In genomic region chr10:78155722-78156121, GRCh38 we compare ENCODE assay signal across 30 cellular contexts.
DNase-seq lines count a peak whose midpoint lies in the region; ATAC-seq and TF ChIP-seq lines count a peak whose summit lies in the region.
"Had no signal": no experiment of that assay in that cellular context is flagged by ENCODE, and none has a peak within 500 bp of the region (broad histone marks: within the 10 kb centered on the region; RNA-seq: fewer than 3 reads in every experiment).

No MANE protein-coding gene starts in this region.

- H3K27ac ChIP-seq in H9 (ENCODE audit: insufficient read length, low read depth, low read length) (no peak overlapping the region), PC-9 (no peak overlapping the region)
- H3K27ac ChIP-seq: heart left ventricle, psoas muscle, SJSA1, tibial nerve had no signal

- H3K4me1 Mint-ChIP-seq in H9 (no peaks in the 10 kb centered on the region), progenitor cell of endocrine pancreas (ENCODE audit: low read depth) (no peaks in the 10 kb centered on the region)
- no peaks in the 10 kb centered on the region for H3K4me1 Mint-ChIP-seq in activated CD8-positive, alpha-beta T cell treated with anti-CD3 and anti-CD28 coated beads, Interleukin-2, amount 10 ng/mL, durations not matched to agents 7 days and 5 days (ENCODE audit: low read depth)
- H3K4me1 Mint-ChIP-seq: activated naive CD8-positive, alpha-beta T cell treated with anti-CD3 and anti-CD28 coated beads, Interleukin-2, amount 10 ng/mL, durations not matched to agents 7 days and 5 days had no signal

- no peak overlapping the region for H4K5ac ChIP-seq in H9 (ENCODE audit: insufficient read length, low read depth, low read length)

- CTCF ChIA-PET in PC-9 (lab: Charles Lee) = no interaction called here
- CTCF ChIA-PET in activated CD8-positive, alpha-beta T cell treated with anti-CD3 and anti-CD28 coated beads, Interleukin-2, amount 10 ng/mL, durations not matched to agents 7 days and 5 days (lab: Charles Lee) = interaction anchor here (1.3 to 2.0 kb wide), 2 partner anchors 107 to 109 kb away, joined by 5 to 6 read pairs; no protein-coding TSS in a partner anchor

- H3K79me2 ChIP-seq in H9 (ENCODE audit: insufficient read depth, low read length) = no peaks in the 10 kb centered on the region
- H3K79me2 ChIP-seq in PC-9 (ENCODE audit: low read depth) = no peaks in the 10 kb centered on the region

- no CpG with 5 or more reads among the region's 2 CpGs for WGBS in H9 (ENCODE audit: extremely low coverage, insufficient read length, low lambda C conversion rate)

- H2AK5ac ChIP-seq in H9 (ENCODE audit: insufficient read length, low read length) = no peak overlapping the region

- H3F3A ChIP-seq in PC-9 (ENCODE audit: insufficient read depth, low read depth) = no peaks in the 10 kb centered on the region

- ATAC-seq in activated CD8-positive, alpha-beta T cell treated with anti-CD3 and anti-CD28 coated beads, Interleukin-2, amount 10 ng/mL, durations not matched to agents 7 days and 5 days = no peak
- no peak for ATAC-seq in HG02884 (IDR thresholded peaks at IDR 0.05; ENCODE audit: unreplicated experiment)
- ATAC-seq: heart left ventricle, left ventricle myocardium superior, psoas muscle had no signal

- POLR2A ChIA-PET in PC-9 (lab: Charles Lee; ENCODE audit: unreplicated experiment) = no interaction called here
- POLR2A ChIA-PET in activated CD8-positive, alpha-beta T cell treated with anti-CD3 and anti-CD28 coated beads, Interleukin-2, amount 10 ng/mL, durations not matched to agents 7 days and 5 days (lab: Charles Lee) = no interaction called here

- no peak overlapping the region for H3K14ac ChIP-seq in H9 (ENCODE audit: insufficient read depth, low read length)

- no peak overlapping the region for H4K8ac ChIP-seq in H9 (replicated peaks; ENCODE audit: insufficient read length, low read depth, low read length)

- no peak overlapping the region for H2BK120ac ChIP-seq in H9 (ENCODE audit: low read depth, low read length, poor library complexity, severe bottlenecking)

- H3K23me2 ChIP-seq in H9 (ENCODE audit: insufficient read length, low read depth, low read length, poor library complexity, severe bottlenecking) = no peaks in the 10 kb centered on the region

- TF ChIP-seq CTCF in H9 (conservative IDR thresholded peaks at IDR 0.05) (peak; percentile 54; the same call in 2 of the 3 replicates), PC-9 (conservative IDR thresholded peaks at IDR 0.05) (peak; percentile 31; the same call in 1 of the 2 replicates), fibroblast of the aortic adventitia (IDR thresholded peaks at IDR 0.05; ENCODE audit: insufficient read depth, low read length) (peak; percentile 15), progenitor cell of endocrine pancreas (IDR thresholded peaks at IDR 0.05; ENCODE audit: unreplicated experiment) (peak; percentile 22)

- DNase-seq in H9 (no peak), PC-9 (peak in 1 of 2 experiments; percentile 32), fibroblast of the aortic adventitia (ENCODE audit: low read depth) (no peak), progenitor cell of endocrine pancreas (ENCODE audit: low spot score, unreplicated experiment) (no peak), DMS153 (lab: John Stamatoyannopoulos, UW) (no peak), NCI-H2081 (lab: John Stamatoyannopoulos, UW) (no peak)
- no peak for DNase-seq in activated CD8-positive, alpha-beta T cell treated with anti-CD3 and anti-CD28 coated beads, Interleukin-2, amount 10 ng/mL, durations not matched to agents 7 days and 5 days
- DNase-seq: activated CD4-positive, alpha-beta T cell treated with anti-CD3 and anti-CD28 coated beads for 48 hours; activated gamma-delta T cell; activated naive CD8-positive, alpha-beta T cell treated with anti-CD3 and anti-CD28 coated beads, Interleukin-2, amount 10 ng/mL, durations not matched to agents 7 days and 5 days; activated T-cell treated with anti-CD3 and anti-CD28 coated beads, Interleukin-2, amount 50 U/mL, for 1 hour; aorta; foreskin fibroblast; GDM1; heart left ventricle; KG1; kidney; left ventricle myocardium superior; NCI-H1417; NCI-H2081 treated with DMSO at 0.1 percent for 48 hours; NCI-H226; NCI-H69; occipital lobe; psoas muscle; RPMI8226; stimulated activated CD4-positive, alpha-beta T cell treated with anti-CD3 and anti-CD28 coated beads, Interleukin-4, amount 100 ng/mL, for 24 hours; T1000 had no signal

- H2BK12ac ChIP-seq in H9 (ENCODE audit: insufficient read length, low read depth, low read length) = no peak overlapping the region

- no peak overlapping the region for H2BK15ac ChIP-seq in H9 (ENCODE audit: low read depth, low read length)

- no peaks in the 10 kb centered on the region for H3K4me1 ChIP-seq in H9 (ENCODE audit: insufficient read depth, low read length)
- no peaks in the 10 kb centered on the region for H3K4me1 ChIP-seq in PC-9 (replicated peaks; ENCODE audit: insufficient read depth)
- H3K4me1 ChIP-seq: heart left ventricle, psoas muscle, SJSA1, tibial nerve had no signal

- no peak overlapping the region for H2AFZ ChIP-seq in H9 (ENCODE audit: low read length)
- no peak overlapping the region for H2AFZ ChIP-seq in PC-9

- no peaks in the 10 kb centered on the region for H3K36me3 ChIP-seq in PC-9 (ENCODE audit: low read depth)
- H3K36me3 ChIP-seq: heart left ventricle, SJSA1, tibial nerve had no signal

- H3K9me3 ChIP-seq in H9 (ENCODE audit: control insufficient read depth, low read depth, low read length) (no peaks in the 10 kb centered on the region), PC-9 (ENCODE audit: insufficient read depth, low read depth) (no peaks in the 10 kb centered on the region)
- H3K9me3 ChIP-seq: heart left ventricle, psoas muscle, SJSA1, tibial nerve had no signal

- H3K27ac Mint-ChIP-seq in H9 = no peak overlapping the region
- no peak overlapping the region for H3K27ac Mint-ChIP-seq in progenitor cell of endocrine pancreas
- no peak overlapping the region for H3K27ac Mint-ChIP-seq in activated CD8-positive, alpha-beta T cell treated with anti-CD3 and anti-CD28 coated beads, Interleukin-2, amount 10 ng/mL, durations not matched to agents 7 days and 5 days
- H3K27ac Mint-ChIP-seq: activated naive CD8-positive, alpha-beta T cell treated with anti-CD3 and anti-CD28 coated beads, Interleukin-2, amount 10 ng/mL, durations not matched to agents 7 days and 5 days had no signal

- no peak overlapping the region for H3K9ac ChIP-seq in H9 (ENCODE audit: extremely low read depth, insufficient read length, low read length)

- no peaks in the 10 kb centered on the region for H3K9me2 ChIP-seq in PC-9 (ENCODE audit: insufficient read depth)

- H3K4me3 Mint-ChIP-seq in H9 = no peak overlapping the region
- H3K4me3 Mint-ChIP-seq in progenitor cell of endocrine pancreas (ENCODE audit: low read depth) = no peak overlapping the region
- H3K4me3 Mint-ChIP-seq in activated CD8-positive, alpha-beta T cell treated with anti-CD3 and anti-CD28 coated beads, Interleukin-2, amount 10 ng/mL, durations not matched to agents 7 days and 5 days = no peak overlapping the region
- H3K4me3 Mint-ChIP-seq: activated naive CD8-positive, alpha-beta T cell treated with anti-CD3 and anti-CD28 coated beads, Interleukin-2, amount 10 ng/mL, durations not matched to agents 7 days and 5 days had no signal

- no peak overlapping the region for H2BK5ac ChIP-seq in H9 (ENCODE audit: insufficient read length, low read length)

- H3K4me3 ChIP-seq in PC-9 (no peak overlapping the region), fibroblast of the aortic adventitia (ENCODE audit: low read depth, low read length) (no peak overlapping the region)
- H3K4me3 ChIP-seq: heart left ventricle, psoas muscle, SJSA1, tibial nerve had no signal

- H3K4me2 ChIP-seq in H9 (ENCODE audit: insufficient read depth, insufficient read length, low read length) = no peak overlapping the region
- no peak overlapping the region for H3K4me2 ChIP-seq in PC-9

- no peaks in the 10 kb centered on the region; a peak in 1 of 5 replicates for H3K9me3 Mint-ChIP-seq in H9
- no peaks in the 10 kb centered on the region for H3K9me3 Mint-ChIP-seq in progenitor cell of endocrine pancreas (ENCODE audit: low read depth)
- no peaks in the 10 kb centered on the region for H3K9me3 Mint-ChIP-seq in activated CD8-positive, alpha-beta T cell treated with anti-CD3 and anti-CD28 coated beads, Interleukin-2, amount 10 ng/mL, durations not matched to agents 7 days and 5 days (ENCODE audit: insufficient read depth)
- H3K9me3 Mint-ChIP-seq: activated naive CD8-positive, alpha-beta T cell treated with anti-CD3 and anti-CD28 coated beads, Interleukin-2, amount 10 ng/mL, durations not matched to agents 7 days and 5 days had no signal

- no peak overlapping the region for H3K18ac ChIP-seq in H9 (ENCODE audit: insufficient read length, low read depth, low read length)

- no TSS peak for BruUV-seq in PC-9 (replicated peaks; lab: Mats Ljungman, UMichigan)

- no peak overlapping the region for H2BK20ac ChIP-seq in H9 (ENCODE audit: low read depth, low read length, poor library complexity, severe bottlenecking)

- H3K27me3 Mint-ChIP-seq in H9 (ENCODE audit: low read depth) (peaks cover 2% of the 10 kb centered on the region; the same call in 1 of the 2 replicates), progenitor cell of endocrine pancreas (peaks cover 8% of the 10 kb centered on the region)
- H3K27me3 Mint-ChIP-seq in activated CD8-positive, alpha-beta T cell treated with anti-CD3 and anti-CD28 coated beads, Interleukin-2, amount 10 ng/mL, durations not matched to agents 7 days and 5 days (ENCODE audit: low read depth) = peaks cover 12% of the 10 kb centered on the region

- H3K36me3 Mint-ChIP-seq in H9 (ENCODE audit: insufficient read depth in 1 of 3, low read depth in 3 of 3) (no peaks in the 10 kb centered on the region), progenitor cell of endocrine pancreas (ENCODE audit: insufficient read depth) (no peaks in the 10 kb centered on the region)
- no peaks in the 10 kb centered on the region for H3K36me3 Mint-ChIP-seq in activated CD8-positive, alpha-beta T cell treated with anti-CD3 and anti-CD28 coated beads, Interleukin-2, amount 10 ng/mL, durations not matched to agents 7 days and 5 days (ENCODE audit: low read depth)
- H3K36me3 Mint-ChIP-seq: activated naive CD8-positive, alpha-beta T cell treated with anti-CD3 and anti-CD28 coated beads, Interleukin-2, amount 10 ng/mL, durations not matched to agents 7 days and 5 days had no signal

- intact Hi-C loops in PC-9 (cut with micrococcal nuclease; ENCODE audit: unreplicated experiment) = no loop called here

- no peak overlapping the region for H3K23ac ChIP-seq in H9 (ENCODE audit: insufficient read length, low read depth, low read length)

- H3T11ph ChIP-seq in H9 (ENCODE audit: low read length) = no peak overlapping the region

- H3K56ac ChIP-seq in H9 (ENCODE audit: insufficient read length, low read depth, low read length) = no peak overlapping the region

- no peaks in the 10 kb centered on the region for H4K20me1 ChIP-seq in H9 (ENCODE audit: control insufficient read depth, insufficient read depth, insufficient read length)
- H4K20me1 ChIP-seq in PC-9 (ENCODE audit: insufficient read depth) = no peaks in the 10 kb centered on the region

- no peak overlapping the region for H3K4ac ChIP-seq in H9 (ENCODE audit: low read depth, low read length)

- no peak overlapping the region for H4K91ac ChIP-seq in H9 (ENCODE audit: insufficient read length, low read depth, low read length)

- H3K79me1 ChIP-seq in H9 (ENCODE audit: insufficient read depth, low read depth, low read length, poor library complexity, severe bottlenecking) = no peaks in the 10 kb centered on the region

- H3K27me3 ChIP-seq in H9 (ENCODE audit: insufficient read depth, low read length) = no peaks in the 10 kb centered on the region
- H3K27me3 ChIP-seq in PC-9 (ENCODE audit: insufficient read depth, low read depth) = peaks cover 13% of the 10 kb centered on the region; the same call in 1 of the 2 replicates
- H3K27me3 ChIP-seq: heart left ventricle, tibial nerve had no signal
